In the genomic region with DNA sequence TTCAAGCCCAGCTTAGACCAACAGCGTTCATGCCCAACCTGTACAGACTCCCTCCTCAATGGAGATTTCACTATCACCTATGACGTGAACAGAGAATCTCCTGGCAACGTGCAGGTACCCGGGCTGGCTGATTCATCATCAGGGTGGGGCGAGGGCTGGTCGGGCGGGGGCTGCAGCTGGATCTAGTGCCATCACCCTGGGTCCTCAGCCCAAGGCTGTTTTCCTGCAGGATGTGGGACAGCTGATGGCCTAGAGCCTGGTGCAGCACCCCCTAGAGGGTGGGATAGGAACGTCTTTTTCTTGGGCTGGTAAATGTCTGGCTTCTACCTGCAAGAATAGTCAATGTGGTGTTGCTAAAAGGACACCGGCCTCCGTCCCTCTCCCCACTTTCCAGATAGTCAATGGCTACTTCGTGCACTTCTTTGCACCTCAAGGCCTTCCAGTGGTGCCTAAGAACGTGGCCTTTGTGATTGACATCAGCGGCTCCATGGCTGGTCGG, we compare ENCODE assay signal across 8 cellular contexts.
DNase-seq lines count a peak whose midpoint lies in the region; ATAC-seq and TF ChIP-seq lines count a peak whose summit lies in the region.

No MANE protein-coding gene starts in this region.

- TF ChIP-seq POLR2A in erythroblast (IDR thresholded peaks at IDR 0.05; ENCODE audit: low read length) = no peak

- no peaks in the 10 kb centered on the region for H3K36me3 Mint-ChIP-seq in stimulated activated effector memory CD8-positive, alpha-beta T cell treated with anti-CD3 and anti-CD28 coated beads, Interleukin-12 subunit alpha, Interleukin-12 subunit beta, amount 100 ng/mL, for 72 hours

- no peaks in the 10 kb centered on the region for H3K9me3 Mint-ChIP-seq in stimulated activated effector memory CD8-positive, alpha-beta T cell treated with anti-CD3 and anti-CD28 coated beads, Interleukin-12 subunit alpha, Interleukin-12 subunit beta, amount 100 ng/mL, for 72 hours

- peak; percentile 57 for DNase-seq in activated CD8-positive, alpha-beta memory T cell treated with anti-CD3 and anti-CD28 coated beads, Interleukin-2, amount 50 U/mL, for 48 hours
- DNase-seq in activated CD8-positive, alpha-beta memory T cell treated with anti-CD3 and anti-CD28 coated beads for 24 hours = no peak
- DNase-seq in NCI-H69 (lab: John Stamatoyannopoulos, UW) = peak; percentile 21
- peak; percentile 24 to 56 for DNase-seq in erythroblast (lab: John Stamatoyannopoulos, UW)
- peak; percentile 50 for DNase-seq in stimulated activated CD8-positive, alpha-beta memory T cell treated with anti-CD3 and anti-CD28 coated beads, Interleukin-4, amount 100 ng/mL, for 48 hours
- no peak for DNase-seq in KG1 (lab: John Stamatoyannopoulos, UW)
- DNase-seq in stimulated activated effector memory CD8-positive, alpha-beta T cell treated with anti-CD3 and anti-CD28 coated beads, Interleukin-12 subunit alpha, Interleukin-12 subunit beta, amount 100 ng/mL, for 72 hours (ENCODE audit: low spot score in 2 of 2) = no peak

- ATAC-seq in GM18498 (IDR thresholded peaks at IDR 0.05; ENCODE audit: unreplicated experiment) = no peak
- ATAC-seq in stimulated activated effector memory CD8-positive, alpha-beta T cell treated with anti-CD3 and anti-CD28 coated beads, Interleukin-12 subunit alpha, Interleukin-12 subunit beta, amount 100 ng/mL, for 72 hours = no peak

- no peak overlapping the region for H3K4me3 Mint-ChIP-seq in stimulated activated effector memory CD8-positive, alpha-beta T cell treated with anti-CD3 and anti-CD28 coated beads, Interleukin-12 subunit alpha, Interleukin-12 subunit beta, amount 100 ng/mL, for 72 hours

- H3K4me1 Mint-ChIP-seq in stimulated activated effector memory CD8-positive, alpha-beta T cell treated with anti-CD3 and anti-CD28 coated beads, Interleukin-12 subunit alpha, Interleukin-12 subunit beta, amount 100 ng/mL, for 72 hours = peaks cover 8% of the 10 kb centered on the region

- no peak overlapping the region for H3K27ac Mint-ChIP-seq in stimulated activated effector memory CD8-positive, alpha-beta T cell treated with anti-CD3 and anti-CD28 coated beads, Interleukin-12 subunit alpha, Interleukin-12 subunit beta, amount 100 ng/mL, for 72 hours

Comparison
In these comparisons a context has a peak if more than half of its experiments do, and no peak if none do; other contexts are left out.
1. DNase-seq: peak in activated CD8-positive, alpha-beta memory T cell treated with anti-CD3 and anti-CD28 coated beads, Interleukin-2, amount 50 U/mL, for 48 hours (single experiment), NCI-H69 (single experiment), erythroblast (2 of 2) and stimulated activated CD8-positive, alpha-beta memory T cell treated with anti-CD3 and anti-CD28 coated beads, Interleukin-4, amount 100 ng/mL, for 48 hours (single experiment); none in activated CD8-positive, alpha-beta memory T cell treated with anti-CD3 and anti-CD28 coated beads for 24 hours (single experiment), KG1 (single experiment) and stimulated activated effector memory CD8-positive, alpha-beta T cell treated with anti-CD3 and anti-CD28 coated beads, Interleukin-12 subunit alpha, Interleukin-12 subunit beta, amount 100 ng/mL, for 72 hours (0 of 2).